Comparison of ENCODE assay signal across 13 cellular contexts in the genomic region with DNA sequence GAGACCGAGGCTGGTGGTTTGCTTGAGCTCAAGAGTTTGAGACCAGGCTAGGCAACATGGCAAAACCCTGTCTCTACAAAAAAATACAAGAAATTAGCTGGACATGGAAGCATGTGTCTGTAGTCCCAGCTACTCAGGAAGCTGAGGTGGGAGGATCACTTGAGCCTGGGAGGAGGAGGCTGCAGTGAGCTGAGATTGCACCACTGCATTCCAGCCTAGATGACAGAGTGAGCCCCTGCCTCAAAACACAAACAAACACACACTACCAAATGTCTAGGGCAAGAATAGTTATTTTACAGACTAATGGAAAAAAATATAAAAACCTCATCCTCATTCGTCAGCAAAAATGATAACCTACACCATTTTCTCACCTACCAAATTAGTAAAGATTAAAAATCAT.
"Had no signal": no experiment of that assay in that cellular context is flagged by ENCODE, and none has a peak within 500 bp of the region (broad histone marks: within the 10 kb centered on the region; RNA-seq: fewer than 3 reads in every experiment).

No MANE protein-coding gene starts in this region.

- H3K4me1 ChIP-seq: thyroid gland had no signal

- DNase-seq: activated CD4-positive, alpha-beta memory T cell treated with anti-CD3 and anti-CD28 coated beads, Interleukin-2, amount 10 ng/mL, durations not matched to agents 7 days and 5 days; activated gamma-delta T cell; activated naive CD8-positive, alpha-beta T cell treated with anti-CD3 and anti-CD28 coated beads, Interleukin-2, amount 10 ng/mL, durations not matched to agents 7 days and 5 days; activated T-cell treated with anti-CD3 and anti-CD28 coated beads, Interleukin-2, amount 50 U/mL, for 48 hours; dermis blood vessel endothelial cell; foreskin melanocyte; head of caudate nucleus; left lung; ovary; retina; T-helper 9 cell; thyroid gland had no signal

- H3K4me3 ChIP-seq: left lung, ovary, skin epidermis, thyroid gland had no signal

- H3K27ac ChIP-seq: left lung, ovary, skin epidermis, thyroid gland had no signal

- H3K9me3 ChIP-seq: left lung, ovary, thyroid gland had no signal

- H3K36me3 ChIP-seq: ovary, thyroid gland had no signal

- H3K27me3 ChIP-seq: left lung, ovary, thyroid gland had no signal
